ENCODE assay signal across 26 cellular contexts in genomic region chr6:439681-440167, GRCh38. TPM values are rescaled to one million over a fixed set of nuclear protein-coding genes. Genes with fewer than 3 reads are reported as not detected.
DNase-seq lines count a peak whose midpoint lies in the region; ATAC-seq and TF ChIP-seq lines count a peak whose summit lies in the region.
"Had no signal": no experiment of that assay in that cellular context is flagged by ENCODE, and none has a peak within 500 bp of the region (broad histone marks: within the 10 kb centered on the region; RNA-seq: fewer than 3 reads in every experiment).

No MANE protein-coding gene starts in this region.

- ATAC-seq in stimulated activated naive B cell treated with anti-CD40 and anti-IgM and Interleukin-4, amounts not matched to agents 10 μg/mL and 1 μg/mL and 100 μg/mL, for 72 hours (replicated peaks), result peak; percentile 12
- ATAC-seq: activated naive CD4-positive, alpha-beta T cell treated with anti-CD3 and anti-CD28 coated beads, Interleukin-2, amount 50 U/mL, for 72 hours; GM23338; left colon; natural killer cell; SK-N-SH treated with all-trans-retinoic acid at 6 μM for 48 hours had no signal

- no peak overlapping the region for H3K27ac Mint-ChIP-seq in activated CD4-positive, alpha-beta memory T cell treated with anti-CD3 and anti-CD28 coated beads, Interleukin-2, amount 10 ng/mL, durations not matched to agents 7 days and 5 days
- H3K27ac Mint-ChIP-seq in activated CD4-positive, alpha-beta memory T cell treated with anti-CD3 and anti-CD28 coated beads for 36 hours, result no peak overlapping the region
- H3K27ac Mint-ChIP-seq in stimulated activated naive B cell treated with anti-CD40 and anti-IgM and Interleukin-4, amounts not matched to agents 10 μg/mL and 1 μg/mL and 100 μg/mL, for 72 hours, result peak overlapping the region; percentile 59
- H3K27ac Mint-ChIP-seq: activated naive CD4-positive, alpha-beta T cell treated with anti-CD3 and anti-CD28 coated beads, Interleukin-2, amount 50 U/mL, for 72 hours; CD4-positive, alpha-beta T cell; GM23338; IgD-negative memory B cell; mesothelial cell of epicardium; natural killer cell had no signal

- peak; percentile 16 for DNase-seq in activated CD4-positive, alpha-beta memory T cell treated with anti-CD3 and anti-CD28 coated beads, Interleukin-2, amount 10 ng/mL, durations not matched to agents 7 days and 5 days
- no peak for DNase-seq in activated CD4-positive, alpha-beta memory T cell treated with anti-CD3 and anti-CD28 coated beads for 36 hours
- DNase-seq in NCI-H2171 (lab: John Stamatoyannopoulos, UW) (peak; percentile 7), fibroblast of the aortic adventitia (ENCODE audit: low read depth) (peak; percentile 65), NCI-H226 (no peak), NCI-H774 (lab: John Stamatoyannopoulos, UW) (no peak), hippocampal formation (lab: John Stamatoyannopoulos, UW) (no peak)
- DNase-seq in stimulated activated naive B cell treated with anti-CD40 and anti-IgM and Interleukin-4, amounts not matched to agents 10 μg/mL and 1 μg/mL and 100 μg/mL, for 72 hours, result no peak
- DNase-seq: activated CD4-positive, alpha-beta T cell treated with anti-CD3 and anti-CD28 coated beads for 1 hour; CD4-positive, alpha-beta T cell; DMS53; GF-D8; left colon; MG63; natural killer cell; NCI-H2107; ovary; sigmoid colon; stimulated activated naive CD4-positive, alpha-beta T cell treated with Interleukin-2 at 50 U/mL for 16 hours; thyroid gland had no signal

- H3K9me3 Mint-ChIP-seq in activated CD4-positive, alpha-beta memory T cell treated with anti-CD3 and anti-CD28 coated beads, Interleukin-2, amount 10 ng/mL, durations not matched to agents 7 days and 5 days, result no peaks in the 10 kb centered on the region
- no peaks in the 10 kb centered on the region for H3K9me3 Mint-ChIP-seq in activated CD4-positive, alpha-beta memory T cell treated with anti-CD3 and anti-CD28 coated beads for 36 hours
- no peaks in the 10 kb centered on the region for H3K9me3 Mint-ChIP-seq in stimulated activated naive B cell treated with anti-CD40 and anti-IgM and Interleukin-4, amounts not matched to agents 10 μg/mL and 1 μg/mL and 100 μg/mL, for 72 hours
- H3K9me3 Mint-ChIP-seq: activated naive CD4-positive, alpha-beta T cell treated with anti-CD3 and anti-CD28 coated beads, Interleukin-2, amount 50 U/mL, for 72 hours; CD4-positive, alpha-beta T cell; IgD-negative memory B cell; mesothelial cell of epicardium; natural killer cell had no signal

- H3K4me3 ChIP-seq in fibroblast of the aortic adventitia (ENCODE audit: low read depth, low read length), result no peak overlapping the region
- H3K4me3 ChIP-seq: GM23338, MG63, ovary, sigmoid colon, thyroid gland had no signal

- peaks cover 25% of the 10 kb centered on the region for H3K27me3 Mint-ChIP-seq in activated CD4-positive, alpha-beta memory T cell treated with anti-CD3 and anti-CD28 coated beads, Interleukin-2, amount 10 ng/mL, durations not matched to agents 7 days and 5 days
- no peaks in the 10 kb centered on the region for H3K27me3 Mint-ChIP-seq in activated CD4-positive, alpha-beta memory T cell treated with anti-CD3 and anti-CD28 coated beads for 36 hours
- no peaks in the 10 kb centered on the region for H3K27me3 Mint-ChIP-seq in stimulated activated naive B cell treated with anti-CD40 and anti-IgM and Interleukin-4, amounts not matched to agents 10 μg/mL and 1 μg/mL and 100 μg/mL, for 72 hours
- H3K27me3 Mint-ChIP-seq: CD4-positive, alpha-beta T cell had no signal

- intact Hi-C loops in activated CD4-positive, alpha-beta memory T cell treated with anti-CD3 and anti-CD28 coated beads for 36 hours (cut with micrococcal nuclease), result no loop called here

- CTCF ChIA-PET in activated CD4-positive, alpha-beta memory T cell treated with anti-CD3 and anti-CD28 coated beads, Interleukin-2, amount 10 ng/mL, durations not matched to agents 7 days and 5 days (lab: Charles Lee), result no interaction called here
- CTCF ChIA-PET in activated CD4-positive, alpha-beta memory T cell treated with anti-CD3 and anti-CD28 coated beads for 36 hours (lab: Charles Lee), result no interaction called here

- POLR2A ChIA-PET in activated CD4-positive, alpha-beta memory T cell treated with anti-CD3 and anti-CD28 coated beads, Interleukin-2, amount 10 ng/mL, durations not matched to agents 7 days and 5 days (lab: Charles Lee), result no interaction called here
- POLR2A ChIA-PET in activated CD4-positive, alpha-beta memory T cell treated with anti-CD3 and anti-CD28 coated beads for 36 hours (lab: Charles Lee), result no interaction called here

- no peak overlapping the region for H3K4me3 Mint-ChIP-seq in activated CD4-positive, alpha-beta memory T cell treated with anti-CD3 and anti-CD28 coated beads, Interleukin-2, amount 10 ng/mL, durations not matched to agents 7 days and 5 days
- no peak overlapping the region for H3K4me3 Mint-ChIP-seq in activated CD4-positive, alpha-beta memory T cell treated with anti-CD3 and anti-CD28 coated beads for 36 hours
- H3K4me3 Mint-ChIP-seq in stimulated activated naive B cell treated with anti-CD40 and anti-IgM and Interleukin-4, amounts not matched to agents 10 μg/mL and 1 μg/mL and 100 μg/mL, for 72 hours, result no peak overlapping the region
- H3K4me3 Mint-ChIP-seq: CD4-positive, alpha-beta T cell; GM23338; IgD-negative memory B cell; mesothelial cell of epicardium; natural killer cell had no signal

- TF ChIP-seq CTCF in fibroblast of the aortic adventitia (IDR thresholded peaks at IDR 0.05; ENCODE audit: insufficient read depth, low read length), result no peak

- peaks cover 28% of the 10 kb centered on the region for H3K4me1 Mint-ChIP-seq in activated CD4-positive, alpha-beta memory T cell treated with anti-CD3 and anti-CD28 coated beads, Interleukin-2, amount 10 ng/mL, durations not matched to agents 7 days and 5 days
- peaks cover 24% of the 10 kb centered on the region for H3K4me1 Mint-ChIP-seq in activated CD4-positive, alpha-beta memory T cell treated with anti-CD3 and anti-CD28 coated beads for 36 hours (ENCODE audit: low read depth)
- H3K4me1 Mint-ChIP-seq in stimulated activated naive B cell treated with anti-CD40 and anti-IgM and Interleukin-4, amounts not matched to agents 10 μg/mL and 1 μg/mL and 100 μg/mL, for 72 hours, result peaks cover 8 to 9% of the 10 kb centered on the region in 2 donors
- H3K4me1 Mint-ChIP-seq: GM23338, mesothelial cell of epicardium had no signal

- H3K36me3 Mint-ChIP-seq in activated CD4-positive, alpha-beta memory T cell treated with anti-CD3 and anti-CD28 coated beads, Interleukin-2, amount 10 ng/mL, durations not matched to agents 7 days and 5 days (ENCODE audit: low read depth), result no peaks in the 10 kb centered on the region
- H3K36me3 Mint-ChIP-seq in activated CD4-positive, alpha-beta memory T cell treated with anti-CD3 and anti-CD28 coated beads for 36 hours, result no peaks in the 10 kb centered on the region
- H3K36me3 Mint-ChIP-seq in stimulated activated naive B cell treated with anti-CD40 and anti-IgM and Interleukin-4, amounts not matched to agents 10 μg/mL and 1 μg/mL and 100 μg/mL, for 72 hours, result peaks cover 0 to 3% of the 10 kb centered on the region in 2 donors
- H3K36me3 Mint-ChIP-seq: activated naive CD4-positive, alpha-beta T cell treated with anti-CD3 and anti-CD28 coated beads, Interleukin-2, amount 50 U/mL, for 72 hours; IgD-negative memory B cell; mesothelial cell of epicardium; natural killer cell had no signal

RNA-seq across cellular contexts. Expression of gene IRF4, which starts 48.2 kb away (rescaled TPM):
- total RNA-seq in activated CD4-positive, alpha-beta memory T cell treated with anti-CD3 and anti-CD28 coated beads, Interleukin-2, amount 10 ng/mL, durations not matched to agents 7 days and 5 days, result 100 to 1,000 TPM; 171 to 178 TPM
- total RNA-seq in activated CD4-positive, alpha-beta memory T cell treated with anti-CD3 and anti-CD28 coated beads for 36 hours, result 100 to 1,000 TPM; 689 to 705 TPM
- total RNA-seq in fibroblast of the aortic adventitia (ENCODE audit: low replicate concordance), result 2.3 TPM in 1 of 2 replicates, not detected in the other
- total RNA-seq: glomerular endothelial cell, mesothelial cell of epicardium had no signal

Comparison
In these comparisons a context has a peak if more than half of its experiments do, and no peak if none do; other contexts are left out.
1. DNase-seq: peak in activated CD4-positive, alpha-beta memory T cell treated with anti-CD3 and anti-CD28 coated beads, Interleukin-2, amount 10 ng/mL, durations not matched to agents 7 days and 5 days (single experiment), NCI-H2171 (single experiment) and fibroblast of the aortic adventitia (single experiment); none in activated CD4-positive, alpha-beta memory T cell treated with anti-CD3 and anti-CD28 coated beads for 36 hours (single experiment), stimulated activated naive B cell treated with anti-CD40 and anti-IgM and Interleukin-4, amounts not matched to agents 10 μg/mL and 1 μg/mL and 100 μg/mL, for 72 hours (single experiment), NCI-H226 (single experiment), NCI-H774 (single experiment) and hippocampal formation (0 of 2).
2. RNA of gene IRF4, which starts 48.2 kb away (total RNA-seq): 689 to 705 TPM in activated CD4-positive, alpha-beta memory T cell treated with anti-CD3 and anti-CD28 coated beads for 36 hours and 171 to 178 TPM in activated CD4-positive, alpha-beta memory T cell treated with anti-CD3 and anti-CD28 coated beads, Interleukin-2, amount 10 ng/mL, durations not matched to agents 7 days and 5 days; 2.3 TPM in fibroblast of the aortic adventitia; every median in the first group is over 10 times any median in the second.